In the genomic region with DNA sequence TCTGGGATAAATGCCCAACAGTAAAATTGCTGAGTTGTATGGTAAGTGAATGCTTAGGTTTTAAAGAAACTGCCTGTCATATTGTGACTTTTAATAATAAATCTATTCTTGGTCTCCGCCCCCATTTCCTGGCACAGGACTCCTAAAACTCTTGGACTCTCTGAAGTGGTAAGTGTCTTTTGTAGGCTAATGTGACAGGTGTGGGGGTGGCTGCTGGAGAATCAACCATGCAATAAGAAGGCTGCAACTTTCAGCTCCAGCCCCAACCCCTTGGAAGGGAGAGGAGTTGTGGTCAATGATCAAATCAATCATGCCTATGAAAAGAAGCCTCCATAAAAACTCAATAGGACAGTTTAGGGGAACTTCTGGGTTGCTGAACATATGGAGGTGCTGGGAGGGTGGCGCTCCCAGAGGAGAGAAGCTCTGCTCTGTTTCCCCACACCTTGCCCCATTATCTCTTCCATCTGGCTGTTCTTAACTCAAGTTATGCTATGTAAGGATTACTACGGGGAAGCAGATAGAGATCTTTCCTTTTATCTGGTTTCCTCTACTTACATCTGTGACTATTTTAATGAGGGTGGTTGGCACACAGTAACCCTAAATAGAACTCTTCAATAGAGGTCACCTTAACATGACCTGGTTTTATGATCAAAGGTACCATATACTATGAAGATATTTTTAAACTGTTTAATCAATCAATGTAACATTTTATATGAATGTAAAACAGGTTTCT, we compare ENCODE assay signal across 5 cellular contexts. TPM values are rescaled to one million over a fixed set of nuclear protein-coding genes. Genes with fewer than 3 reads are reported as not detected.
"Had no signal": no experiment of that assay in that cellular context is flagged by ENCODE, and none has a peak within 500 bp of the region (broad histone marks: within the 10 kb centered on the region; RNA-seq: fewer than 3 reads in every experiment).

No MANE protein-coding gene starts in this region.

RNA-seq across cellular contexts. Expression of gene LIMS4, which starts 3.2 kb away (rescaled TPM):
- total RNA-seq: activated CD4-positive, alpha-beta T cell treated with anti-CD3 and anti-CD28 coated beads, Interleukin-2, amount 10 ng/mL, durations not matched to agents 24 days and 14 days; activated T-helper 1 cell treated with anti-CD3 and anti-CD28 coated beads, Interleukin-12 subunit alpha, Interleukin-12 subunit beta, Interleukin-2, Interleukin-4 antibody, amounts not matched to agents 30 ng/mL and 10 ng/mL and 1 ng/mL, durations not matched to agents 14 hours and 24 hours and 36 hours; activated T-helper 2 cell treated with anti-CD3 and anti-CD28 coated beads, Interferon-gamma antibody, Interleukin-2, Interleukin-4, amounts not matched to agents 10 μg/mL and 5 μg/mL and 100 μg/mL, durations not matched to agents 14 hours and 24 hours and 36 hours; bronchial epithelial cell; WTC11 had no signal
